In the genomic region with DNA sequence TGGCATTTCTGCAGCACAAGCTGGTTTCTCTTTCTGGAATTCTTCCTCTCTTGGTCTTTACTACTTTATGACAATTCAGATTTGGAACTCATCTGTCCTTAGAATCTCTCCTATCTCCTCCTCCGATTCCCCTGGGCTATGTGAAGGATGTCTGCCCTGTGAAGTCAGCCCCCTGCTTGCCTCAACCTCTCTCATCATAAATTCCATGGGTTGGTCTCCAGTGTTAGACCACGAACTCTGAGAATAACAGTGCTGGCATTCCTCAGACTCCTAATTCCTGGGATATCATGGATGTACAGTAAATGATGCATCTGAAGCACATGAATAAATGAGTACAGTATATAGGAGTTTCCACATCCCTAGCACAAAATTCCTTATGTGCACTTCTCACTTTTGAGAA, we compare ENCODE assay signal across 29 cellular contexts.
"Had no signal": no experiment of that assay in that cellular context is flagged by ENCODE, and none has a peak within 500 bp of the region (broad histone marks: within the 10 kb centered on the region; RNA-seq: fewer than 3 reads in every experiment).

No MANE protein-coding gene starts in this region.

- H3K4me1 Mint-ChIP-seq: endodermal cell; stimulated activated naive CD8-positive, alpha-beta T cell treated with anti-CD3 and anti-CD28 coated beads, Interleukin-15, amount 100 ng/mL, for 72 hours had no signal

- H3K4me3 Mint-ChIP-seq: endodermal cell; natural killer cell; stimulated activated naive CD8-positive, alpha-beta T cell treated with anti-CD3 and anti-CD28 coated beads, Interleukin-15, amount 100 ng/mL, for 72 hours had no signal

- H3K36me3 ChIP-seq: gastrocnemius medialis, ovary, sigmoid colon, spleen, suprapubic skin, transverse colon, vagina had no signal

- H3K27me3 ChIP-seq: dorsolateral prefrontal cortex, gastrocnemius medialis, ovary, sigmoid colon, spleen, suprapubic skin, transverse colon, vagina had no signal

- H3K36me3 Mint-ChIP-seq: natural killer cell had no signal

- H3K27ac ChIP-seq: epithelial cell of prostate, gastrocnemius medialis, ovary, psoas muscle, sigmoid colon, skin epidermis, spleen, suprapubic skin, transverse colon, vagina had no signal

- H3K9me3 ChIP-seq: gastrocnemius medialis, ovary, psoas muscle, sigmoid colon, spleen, suprapubic skin, transverse colon, vagina had no signal

- H3K27ac Mint-ChIP-seq: endodermal cell; natural killer cell; stimulated activated naive CD8-positive, alpha-beta T cell treated with anti-CD3 and anti-CD28 coated beads, Interleukin-15, amount 100 ng/mL, for 72 hours had no signal

- H3K4me3 ChIP-seq: dorsolateral prefrontal cortex, gastrocnemius medialis, lung, ovary, psoas muscle, sigmoid colon, skin epidermis, spleen, suprapubic skin, transverse colon, vagina had no signal

- H3K4me1 ChIP-seq: gastrocnemius medialis, psoas muscle, sigmoid colon, suprapubic skin, transverse colon, vagina had no signal

- H3K9me3 Mint-ChIP-seq: endodermal cell; natural killer cell; stimulated activated naive CD8-positive, alpha-beta T cell treated with anti-CD3 and anti-CD28 coated beads, Interleukin-15, amount 100 ng/mL, for 72 hours had no signal

- ATAC-seq: esophagus mucosa; gastrocnemius medialis; left lobe of liver; natural killer cell; psoas muscle; stimulated activated naive CD8-positive, alpha-beta T cell treated with anti-CD3 and anti-CD28 coated beads, Interleukin-15, amount 100 ng/mL, for 72 hours had no signal

- DNase-seq: cortex of kidney; dorsolateral prefrontal cortex; effector CD4-positive, alpha-beta T cell; endodermal cell; foreskin fibroblast; gastrocnemius medialis; head of caudate nucleus; kidney; mesendoderm; midbrain; natural killer cell; occipital lobe; ovary; posterior cingulate gyrus; psoas muscle; right cardiac atrium; sigmoid colon; spleen; stimulated activated CD4-positive, alpha-beta T cell treated with anti-CD3 and anti-CD28 coated beads, Interleukin-4, amount 100 ng/mL, for 4 hours; stimulated activated naive CD4-positive, alpha-beta T cell; stimulated activated naive CD8-positive, alpha-beta T cell treated with anti-CD3 and anti-CD28 coated beads, Interleukin-15, amount 100 ng/mL, for 72 hours; transverse colon had no signal
